In genomic region chr1:153663211-153663610, GRCh38 we compare ENCODE assay signal across 22 cellular contexts. TPM values are rescaled to one million over a fixed set of nuclear protein-coding genes. Genes with fewer than 3 reads are reported as not detected.
DNase-seq lines count a peak whose midpoint lies in the region; ATAC-seq and TF ChIP-seq lines count a peak whose summit lies in the region.
"Had no signal": no experiment of that assay in that cellular context is flagged by ENCODE, and none has a peak within 500 bp of the region (broad histone marks: within the 10 kb centered on the region; RNA-seq: fewer than 3 reads in every experiment).

No MANE protein-coding gene starts in this region.

- H3K4me3 ChIP-seq in upper lobe of right lung = no peak overlapping the region
- H3K4me3 ChIP-seq: mucosa of descending colon, tibial artery had no signal

- peaks cover 79% of the 10 kb centered on the region for H3K36me3 ChIP-seq in upper lobe of right lung

- ATAC-seq in upper lobe of right lung = no peak
- ATAC-seq: activated T-cell treated with anti-CD3 and anti-CD28 coated beads, Interleukin-2, amount 50 U/mL, for 4 hours; mucosa of descending colon had no signal

- H3K9me3 ChIP-seq in upper lobe of right lung = no peaks in the 10 kb centered on the region
- H3K9me3 ChIP-seq: mucosa of descending colon, tibial artery had no signal

- intact Hi-C loops in upper lobe of right lung (cut with DNase I) = no loop called here

- in situ Hi-C loops in GM13977 (cut with MboI; ENCODE audit: low pct_unique_long_range_greater_than_20kb, low sequenced_read_pairs, unreplicated experiment) = no loop called here

- TF ChIP-seq CTCF in upper lobe of right lung (IDR thresholded peaks at IDR 0.05) (no peak), GM13977 (IDR thresholded peaks at IDR 0.05; ENCODE audit: extremely low read depth, insufficient read depth, missing control alignments) (no peak)

- peaks cover 5% of the 10 kb centered on the region for H3K4me1 ChIP-seq in upper lobe of right lung

- DNase-seq in activated effector memory CD4-positive, alpha-beta T cell treated with anti-CD3 and anti-CD28 coated beads, Interleukin-2, amount 50 U/mL, for 16 hours = peak; percentile 14
- no peak for DNase-seq in activated effector memory CD4-positive, alpha-beta T cell treated with Interleukin-2 at 50 U/mL for 16 hours
- peak; percentile 49 for DNase-seq in fibroblast of peridontal ligament (ENCODE audit: extremely low read depth)
- peak; percentile 39 for DNase-seq in upper lobe of right lung
- no peak for DNase-seq in GM13977 (ENCODE audit: low spot score)
- DNase-seq in UCSD-AML1 (lab: John Stamatoyannopoulos, UW; ENCODE audit: unreplicated experiment) = no peak
- DNase-seq in foreskin melanocyte = no peak
- DNase-seq: activated CD4-positive, alpha-beta T cell treated with anti-CD3 and anti-CD28 coated beads, Interleukin-2, amount 10 ng/mL, durations not matched to agents 7 days and 5 days; activated T-cell treated with anti-CD3 and anti-CD28 coated beads, Interleukin-2, amount 50 U/mL, for 4 hours; amniotic stem cell; COR-L47; GF-D8; hippocampal formation; KG1; NCI-H146; NCI-H345; SHP77 treated with DMSO at 0.1 percent for 48 hours; T1000 had no signal

- no peaks in the 10 kb centered on the region for H3K27me3 ChIP-seq in upper lobe of right lung
- H3K27me3 ChIP-seq: tibial artery had no signal

- no peak overlapping the region for H3K27ac ChIP-seq in upper lobe of right lung
- H3K27ac ChIP-seq: tibial artery had no signal

TF ChIP-seq in PFSK-1, 5 proteins besides CTCF, POLR2A, EP300 and RAD21:
- TF ChIP-seq POLR2AphosphoS5 (IDR thresholded peaks at IDR 0.05; ENCODE audit: low read depth, low read length) (peak; percentile 4; the same call in 1 of the 2 replicates), FOXP2 (optimal IDR thresholded peaks at IDR 0.05; ENCODE audit: borderline replicate concordance, extremely low read depth, extremely low read length, insufficient read depth) (no peak)

RNA-seq across cellular contexts. Expression of gene SNAPIN, which starts 4.7 kb away (rescaled TPM):
- polyA plus RNA-seq in PFSK-1 (2012; ENCODE audit: insufficient read length, low read depth) = 32.6 TPM
- total RNA-seq in upper lobe of right lung = 32.7 TPM

RNA-seq across cellular contexts. Expression of gene ILF2, which starts 7.6 kb away (rescaled TPM):
- 161 TPM for polyA plus RNA-seq in PFSK-1 (2012; ENCODE audit: insufficient read length, low read depth)
- 86.1 TPM for total RNA-seq in upper lobe of right lung

RNA-seq across cellular contexts. Expression of gene NPR1, which starts 15.3 kb away (rescaled TPM):
- 0.33 TPM for polyA plus RNA-seq in PFSK-1 (2012; ENCODE audit: insufficient read length, low read depth)
- total RNA-seq in upper lobe of right lung = 69.4 TPM
- total RNA-seq: activated CD4-positive, alpha-beta T cell treated with anti-CD3 and anti-CD28 coated beads, Interleukin-2, amount 10 ng/mL, durations not matched to agents 7 days and 5 days had no signal

RNA-seq across cellular contexts. Expression of gene CHTOP, which starts 29.3 kb away (rescaled TPM):
- 85.4 TPM for polyA plus RNA-seq in PFSK-1 (2012; ENCODE audit: insufficient read length, low read depth)
- total RNA-seq in upper lobe of right lung = 63.5 TPM

RNA-seq across cellular contexts. Expression of gene S100A1, which starts 35.0 kb away (rescaled TPM):
- 7.4 TPM for polyA plus RNA-seq in PFSK-1 (2012; ENCODE audit: insufficient read length, low read depth)
- not detected for total RNA-seq in upper lobe of right lung
- total RNA-seq: activated CD4-positive, alpha-beta T cell treated with anti-CD3 and anti-CD28 coated beads, Interleukin-2, amount 10 ng/mL, durations not matched to agents 7 days and 5 days; activated T-cell treated with anti-CD3 and anti-CD28 coated beads, Interleukin-2, amount 50 U/mL, for 4 hours; endothelial cell of umbilical vein had no signal
- polyA plus RNA-seq: endothelial cell of umbilical vein had no signal

Comparison
In these comparisons a context has a peak if more than half of its experiments do, and no peak if none do; other contexts are left out.
1. DNase-seq: peak in activated effector memory CD4-positive, alpha-beta T cell treated with anti-CD3 and anti-CD28 coated beads, Interleukin-2, amount 50 U/mL, for 16 hours (single experiment), fibroblast of peridontal ligament (single experiment) and upper lobe of right lung (single experiment); none in activated effector memory CD4-positive, alpha-beta T cell treated with Interleukin-2 at 50 U/mL for 16 hours (single experiment), GM13977 (single experiment), UCSD-AML1 (single experiment) and foreskin melanocyte (single experiment).